ENCODE assay signal across 8 cellular contexts in genomic region chr3:101940521-101940992, GRCh38.
DNase-seq lines count a peak whose midpoint lies in the region; ATAC-seq, FAIRE-seq and TF ChIP-seq lines count a peak whose summit lies in the region.

No MANE protein-coding gene starts in this region.

- peak; percentile 70 for DNase-seq in activated naive CD4-positive, alpha-beta T cell treated with anti-CD3 and anti-CD28 coated beads for 36 hours
- no peak for DNase-seq in activated naive CD4-positive, alpha-beta T cell treated with Interleukin-2 at 50 U/mL for 16 hours
- DNase-seq in RPMI7951 (ENCODE audit: low read depth) = peak; percentile 93
- peak; percentile 96 to 98 for DNase-seq in fibroblast of lung (ENCODE audit: low read depth in 2 of 2)
- peak in 1 of 6 donors; percentile 17 for DNase-seq in pancreas
- DNase-seq in immature natural killer cell = no peak
- no peak for DNase-seq in NAMALWA (ENCODE audit: low spot score)

- H3K4me1 Mint-ChIP-seq in activated naive CD4-positive, alpha-beta T cell treated with anti-CD3 and anti-CD28 coated beads for 36 hours (ENCODE audit: low read depth) = peaks cover 43% of the 10 kb centered on the region
- peaks cover 7 to 19% of the 10 kb centered on the region in 2 donors for H3K4me1 Mint-ChIP-seq in immature natural killer cell

- H3K9me3 ChIP-seq in fibroblast of lung (ENCODE audit: control insufficient read depth, insufficient read depth, low read depth, low read length) = no peaks in the 10 kb centered on the region
- no peaks in the 10 kb centered on the region for H3K9me3 ChIP-seq in pancreas

- peaks cover 18% of the 10 kb centered on the region for H3K4me1 ChIP-seq in fibroblast of lung (ENCODE audit: control insufficient read depth, extremely low read depth, insufficient read depth, low read length)
- H3K4me1 ChIP-seq in pancreas = peaks cover 0 to 11% (median 6%) of the 10 kb centered on the region in 3 donors

- H3K27me3 ChIP-seq in fibroblast of lung (ENCODE audit: control insufficient read depth, insufficient read depth, low read length) (no peaks in the 10 kb centered on the region), pancreas (no peaks in the 10 kb centered on the region)

- FAIRE-seq in pancreas (lab: Jason Lieb, UNC) = no peak

- peak overlapping the region; percentile 35 for H3K9ac ChIP-seq in fibroblast of lung (ENCODE audit: insufficient read depth, low read length)

- H3K27me3 Mint-ChIP-seq in activated naive CD4-positive, alpha-beta T cell treated with anti-CD3 and anti-CD28 coated beads for 36 hours (ENCODE audit: low read depth) = no peaks in the 10 kb centered on the region
- H3K27me3 Mint-ChIP-seq in immature natural killer cell (ENCODE audit: low read depth in 3 of 3) = no peaks in the 10 kb centered on the region

- ATAC-seq in pancreas (peak in 3 of 4 donors; percentile 35 to 66 (median 62)), HG03108 (IDR thresholded peaks at IDR 0.05; ENCODE audit: unreplicated experiment) (no peak)

- no peaks in the 10 kb centered on the region for H3K79me2 ChIP-seq in fibroblast of lung (ENCODE audit: control insufficient read depth, insufficient read depth, low read length)

- H2AFZ ChIP-seq in fibroblast of lung (ENCODE audit: low read length) = peak overlapping the region; percentile 75

- intact Hi-C loops in activated naive CD4-positive, alpha-beta T cell treated with anti-CD3 and anti-CD28 coated beads for 36 hours (cut with micrococcal nuclease) = loop anchor here (1.0 kb wide), 2 partner anchors 50 to 84 kb away; no protein-coding TSS in a partner anchor
- intact Hi-C loops in pancreas (cut with DNase I) = no loop called here

- peak overlapping the region; percentile 79 for H3K4me2 ChIP-seq in fibroblast of lung (ENCODE audit: extremely low read depth, insufficient read depth, low read length)

- H3K27ac ChIP-seq in fibroblast of lung (ENCODE audit: insufficient read depth, low read length) = peak overlapping the region; percentile 92
- no peak overlapping the region for H3K27ac ChIP-seq in pancreas

- H3K9me3 Mint-ChIP-seq in activated naive CD4-positive, alpha-beta T cell treated with anti-CD3 and anti-CD28 coated beads for 36 hours = no peaks in the 10 kb centered on the region
- H3K9me3 Mint-ChIP-seq in immature natural killer cell = no peaks in the 10 kb centered on the region

- no peaks in the 10 kb centered on the region for H4K20me1 ChIP-seq in fibroblast of lung (ENCODE audit: control insufficient read depth, extremely low read depth, insufficient read depth, low read length)

- H3K4me3 ChIP-seq in fibroblast of lung (replicated peaks in 1 of 4; ENCODE audit: control extremely low read depth in 1 of 4, insufficient read depth in 1 of 4, low read depth in 3 of 4, low read length in 4 of 4) (peak overlapping the region in 3 of 4 experiments; percentile 16 to 46 (median 22)), pancreas (no peak overlapping the region)

- no peak overlapping the region for H3K4me3 Mint-ChIP-seq in activated naive CD4-positive, alpha-beta T cell treated with anti-CD3 and anti-CD28 coated beads for 36 hours
- no peak overlapping the region for H3K4me3 Mint-ChIP-seq in immature natural killer cell

- CTCF ChIA-PET in activated naive CD4-positive, alpha-beta T cell treated with anti-CD3 and anti-CD28 coated beads for 36 hours (lab: Charles Lee) = no interaction called here

- H3K27ac Mint-ChIP-seq in activated naive CD4-positive, alpha-beta T cell treated with anti-CD3 and anti-CD28 coated beads for 36 hours = no peak overlapping the region
- no peak overlapping the region for H3K27ac Mint-ChIP-seq in immature natural killer cell

- no peaks in the 10 kb centered on the region for H3K36me3 Mint-ChIP-seq in activated naive CD4-positive, alpha-beta T cell treated with anti-CD3 and anti-CD28 coated beads for 36 hours (ENCODE audit: low read depth)
- H3K36me3 Mint-ChIP-seq in immature natural killer cell = no peaks in the 10 kb centered on the region

- no peaks in the 10 kb centered on the region for H3K36me3 ChIP-seq in fibroblast of lung (ENCODE audit: control insufficient read depth, insufficient read depth, low read length)
- H3K36me3 ChIP-seq in pancreas = no peaks in the 10 kb centered on the region

- TF ChIP-seq CTCF in fibroblast of lung (conservative IDR thresholded peaks at IDR 0.05 in 1 of 2, IDR thresholded peaks at IDR 0.05 in 1 of 2; ENCODE audit: low read depth in 1 of 2, low read length in 2 of 2) (no peak), pancreas (IDR thresholded peaks at IDR 0.05) (no peak)

- WGBS in pancreas, 2 donors = 52 to 66% methylated on average over 7 of the region's 7 CpGs

Comparison
In these comparisons a context has a peak if more than half of its experiments do, and no peak if none do; other contexts are left out.
1. DNase-seq: peak in activated naive CD4-positive, alpha-beta T cell treated with anti-CD3 and anti-CD28 coated beads for 36 hours (single experiment), RPMI7951 (single experiment) and fibroblast of lung (2 of 2); none in activated naive CD4-positive, alpha-beta T cell treated with Interleukin-2 at 50 U/mL for 16 hours (single experiment), immature natural killer cell (0 of 3) and NAMALWA (single experiment).
2. H3K4me3 ChIP-seq: peak in fibroblast of lung (3 of 4); none in pancreas (0 of 4).